23 cellular contexts compared by ENCODE assay signal in the genomic region with DNA sequence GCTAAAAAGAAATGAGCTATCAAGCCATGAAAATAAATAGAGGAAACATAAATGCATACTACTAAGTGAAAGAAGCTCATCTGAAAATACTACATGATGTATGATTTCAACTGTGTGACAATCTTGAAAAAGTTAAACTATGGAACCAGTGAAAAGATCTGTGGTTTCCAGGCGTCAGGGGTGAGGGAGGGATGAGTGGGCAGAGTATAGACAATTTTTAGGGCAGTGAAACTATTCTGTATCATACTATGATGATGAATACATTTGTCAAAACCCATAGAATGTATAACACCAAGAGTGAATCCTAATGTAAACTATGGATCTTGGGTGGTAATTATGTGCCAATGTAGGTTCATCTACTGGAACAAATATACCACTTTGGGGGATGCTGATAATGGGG. TPM values are rescaled to one million over a fixed set of nuclear protein-coding genes. Genes with fewer than 3 reads are reported as not detected.
"Had no signal": no experiment of that assay in that cellular context is flagged by ENCODE, and none has a peak within 500 bp of the region (broad histone marks: within the 10 kb centered on the region; RNA-seq: fewer than 3 reads in every experiment).

No MANE protein-coding gene starts in this region.

- DNase-seq: amniotic stem cell; dermis blood vessel endothelial cell; effector memory CD4-positive, alpha-beta T cell; heart right ventricle; left lung; midbrain; nephron progenitor cell; nucleus accumbens; sigmoid colon; SJCRH30; stimulated activated naive B cell treated with anti-CD40 and anti-IgM and Interleukin-4, amounts not matched to agents 10 μg/mL and 1 μg/mL and 100 μg/mL, for 72 hours; substantia nigra; WERI-Rb-1 had no signal

- ATAC-seq: heart right ventricle; left lung; stimulated activated naive B cell treated with anti-CD40 and anti-IgM and Interleukin-4, amounts not matched to agents 10 μg/mL and 1 μg/mL and 100 μg/mL, for 72 hours had no signal

- H3K27ac Mint-ChIP-seq: activated naive CD4-positive, alpha-beta T cell treated with anti-CD3 and anti-CD28 coated beads, Interleukin-2, amount 50 U/mL, for 24 hours; nephron progenitor cell; stimulated activated naive B cell treated with anti-CD40 and anti-IgM and Interleukin-4, amounts not matched to agents 10 μg/mL and 1 μg/mL and 100 μg/mL, for 72 hours; T-helper 1 cell treated with Interleukin-12 subunit alpha and Interleukin-12 subunit beta and Interleukin-4 antibody, amounts not matched to agents 30 μg/mL and 1 μg/mL, for 36 hours had no signal

- H3K36me3 Mint-ChIP-seq: stimulated activated naive B cell treated with anti-CD40 and anti-IgM and Interleukin-4, amounts not matched to agents 10 μg/mL and 1 μg/mL and 100 μg/mL, for 72 hours had no signal

- H3K27ac ChIP-seq: cardiac muscle cell, esophagus muscularis mucosa, heart right ventricle, left lung, sigmoid colon, SJCRH30, tibial nerve, WERI-Rb-1 had no signal

- H3K4me3 Mint-ChIP-seq: activated naive CD4-positive, alpha-beta T cell treated with anti-CD3 and anti-CD28 coated beads, Interleukin-2, amount 50 U/mL, for 24 hours; nephron progenitor cell; stimulated activated naive B cell treated with anti-CD40 and anti-IgM and Interleukin-4, amounts not matched to agents 10 μg/mL and 1 μg/mL and 100 μg/mL, for 72 hours; T-helper 1 cell treated with Interleukin-12 subunit alpha and Interleukin-12 subunit beta and Interleukin-4 antibody, amounts not matched to agents 30 μg/mL and 1 μg/mL, for 36 hours had no signal

- H3K9me3 Mint-ChIP-seq: activated naive CD4-positive, alpha-beta T cell treated with anti-CD3 and anti-CD28 coated beads, Interleukin-2, amount 50 U/mL, for 24 hours; nephron progenitor cell; stimulated activated naive B cell treated with anti-CD40 and anti-IgM and Interleukin-4, amounts not matched to agents 10 μg/mL and 1 μg/mL and 100 μg/mL, for 72 hours; T-helper 1 cell treated with Interleukin-12 subunit alpha and Interleukin-12 subunit beta and Interleukin-4 antibody, amounts not matched to agents 30 μg/mL and 1 μg/mL, for 36 hours had no signal

- H3K9me3 ChIP-seq: esophagus muscularis mucosa, heart right ventricle, left lung, sigmoid colon, SJCRH30, tibial nerve had no signal

- H3K27me3 Mint-ChIP-seq: activated naive CD4-positive, alpha-beta T cell treated with anti-CD3 and anti-CD28 coated beads, Interleukin-2, amount 50 U/mL, for 24 hours had no signal

- H3K27me3 ChIP-seq: cardiac muscle cell, esophagus muscularis mucosa, heart right ventricle, left lung, sigmoid colon, SJCRH30, tibial nerve had no signal

- H3K4me1 ChIP-seq: left lung had no signal

- H3K4me1 Mint-ChIP-seq: stimulated activated naive B cell treated with anti-CD40 and anti-IgM and Interleukin-4, amounts not matched to agents 10 μg/mL and 1 μg/mL and 100 μg/mL, for 72 hours had no signal

- H3K36me3 ChIP-seq: cardiac muscle cell, esophagus muscularis mucosa, heart right ventricle, left lung, sigmoid colon, SJCRH30, tibial nerve, WERI-Rb-1 had no signal

- FAIRE-seq: endothelial cell of umbilical vein, urothelium cell line had no signal

- H3K4me3 ChIP-seq: cardiac muscle cell, esophagus muscularis mucosa, heart right ventricle, left lung, sigmoid colon, SJCRH30, tibial nerve had no signal

RNA-seq across cellular contexts. Expression of gene SPX, which starts 21.3 kb away (rescaled TPM):
- total RNA-seq: endothelial cell of umbilical vein, lung microvascular endothelial cell had no signal

RNA-seq across cellular contexts. Expression of gene GYS2, which starts 57.2 kb away (rescaled TPM):
- total RNA-seq: cardiac muscle cell, dermis blood vessel endothelial cell, endothelial cell of umbilical vein, esophagus muscularis mucosa, kidney epithelial cell, left lung, lung microvascular endothelial cell, renal cortical epithelial cell, SJCRH30 had no signal
